In the genomic region with DNA sequence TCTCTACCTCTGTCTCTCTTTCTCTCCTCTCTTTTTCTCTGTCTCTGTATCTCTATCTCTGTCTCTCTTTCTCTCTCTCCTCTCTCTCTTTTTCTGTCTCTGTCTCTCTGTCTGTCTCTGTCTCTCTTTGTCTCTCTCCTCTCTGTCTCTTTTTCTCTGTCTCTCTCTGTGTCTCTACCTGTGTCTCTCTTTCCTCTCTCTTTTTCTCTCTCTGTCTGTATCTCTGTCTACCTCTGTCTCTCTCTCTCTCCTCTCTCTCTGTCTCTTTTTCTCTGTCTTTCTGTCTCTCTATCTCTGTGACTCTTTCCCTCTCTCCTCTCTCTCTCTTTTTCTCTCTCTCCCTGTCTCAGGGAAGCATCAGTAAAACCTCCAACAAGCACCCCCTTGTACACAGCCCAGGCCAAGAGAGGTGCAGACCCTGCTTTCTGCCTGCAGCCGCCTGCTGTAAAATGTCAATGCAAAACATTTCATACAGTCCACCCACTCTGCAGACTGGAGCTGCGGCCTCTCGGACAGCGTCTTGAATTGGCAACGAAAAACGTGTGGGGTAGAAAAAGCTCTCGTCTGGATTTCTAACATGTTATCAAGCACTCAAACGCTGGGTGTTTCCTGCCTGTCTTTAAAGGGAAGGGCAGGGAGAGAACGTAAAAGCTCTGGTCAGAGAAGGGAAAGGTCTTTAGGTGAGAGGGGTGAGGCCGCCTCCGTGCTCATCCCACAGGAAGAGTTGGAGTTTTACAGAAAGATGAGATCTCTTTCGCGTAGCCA, we compare ENCODE assay signal across 18 cellular contexts. TPM values are rescaled to one million over a fixed set of nuclear protein-coding genes. Genes with fewer than 3 reads are reported as not detected.
DNase-seq lines count a peak whose midpoint lies in the region; ATAC-seq and TF ChIP-seq lines count a peak whose summit lies in the region.
"Had no signal": no experiment of that assay in that cellular context is flagged by ENCODE, and none has a peak within 500 bp of the region (broad histone marks: within the 10 kb centered on the region; RNA-seq: fewer than 3 reads in every experiment).

No MANE protein-coding gene starts in this region.

- peaks cover 44% of the 10 kb centered on the region for H3K27me3 Mint-ChIP-seq in endothelial cell (ENCODE audit: unreplicated experiment)

- peaks cover 57% of the 10 kb centered on the region for H3K9me3 Mint-ChIP-seq in endothelial cell (ENCODE audit: unreplicated experiment)
- H3K9me3 Mint-ChIP-seq: CD4-positive, alpha-beta T cell had no signal

- H3K9me3 ChIP-seq in spleen = no peaks in the 10 kb centered on the region

- peaks cover 49% of the 10 kb centered on the region for H3K36me3 Mint-ChIP-seq in endothelial cell (ENCODE audit: low read depth, unreplicated experiment)

- intact Hi-C loops in spleen (cut with DNase I; ENCODE audit: low total_unique reads) = no loop called here

- no peak overlapping the region for H3K27ac ChIP-seq in spleen
- H3K27ac ChIP-seq: coronary artery had no signal

- no peaks in the 10 kb centered on the region for H3K36me3 ChIP-seq in spleen

- TF ChIP-seq CTCF in endothelial cell (IDR thresholded peaks at IDR 0.05; ENCODE audit: unreplicated experiment) (no peak), spleen (IDR thresholded peaks at IDR 0.05 in 8 of 11, conservative IDR thresholded peaks at IDR 0.05 in 3 of 11) (no peak)

- 3 to 8% (median 4%) methylated on average over 13 of the region's 13 CpGs for WGBS in spleen, 5 donors

- peak; percentile 69 for DNase-seq in EL
- peak; percentile 1 for DNase-seq in NAMALWA (ENCODE audit: low spot score)
- no peak for DNase-seq in endothelial cell (ENCODE audit: low spot score)
- peak; percentile 36 for DNase-seq in spleen
- no peak for DNase-seq in A172 (ENCODE audit: low spot score)
- no peak for DNase-seq in NCI-H345 treated with DMSO at 0.1 percent for 48 hours (lab: John Stamatoyannopoulos, UW; ENCODE audit: unreplicated experiment)
- DNase-seq: activated gamma-delta T cell; CD4-positive, alpha-beta T cell; NCI-H146; NCI-H446 treated with DMSO at 0.1 percent for 48 hours; SW 1271 had no signal

- no peak overlapping the region for H3K4me3 ChIP-seq in spleen
- H3K4me3 ChIP-seq: coronary artery, lung had no signal

- H3K27ac Mint-ChIP-seq in endothelial cell (ENCODE audit: unreplicated experiment) = peak overlapping the region; percentile 65
- H3K27ac Mint-ChIP-seq: CD4-positive, alpha-beta T cell; natural killer cell treated with Interleukin-12 subunit alpha and Interleukin-12 subunit beta and Interleukin-15 and Interleukin-18, amount 100 ng/mL, for 72 hours had no signal

- no peaks in the 10 kb centered on the region for H3K4me1 Mint-ChIP-seq in endothelial cell (ENCODE audit: unreplicated experiment)

- peak overlapping the region; percentile 57 for H3K4me3 Mint-ChIP-seq in endothelial cell (ENCODE audit: unreplicated experiment)
- H3K4me3 Mint-ChIP-seq: CD4-positive, alpha-beta T cell; natural killer cell treated with Interleukin-12 subunit alpha and Interleukin-12 subunit beta and Interleukin-15 and Interleukin-18, amount 100 ng/mL, for 72 hours had no signal

- peaks cover 0 to 22% (median 7%) of the 10 kb centered on the region in 6 donors for H3K4me1 ChIP-seq in spleen

- peaks cover 0 to 75% (median 39%) of the 10 kb centered on the region in 7 donors for H3K27me3 ChIP-seq in spleen (replicated peaks in 1 of 7)

- ATAC-seq in HG03378 (IDR thresholded peaks at IDR 0.05; ENCODE audit: unreplicated experiment) = no peak
- ATAC-seq: natural killer cell treated with Interleukin-12 subunit alpha and Interleukin-12 subunit beta and Interleukin-15 and Interleukin-18, amount 100 ng/mL, for 72 hours had no signal

- no peak for TF ChIP-seq POLR2A in spleen (IDR thresholded peaks at IDR 0.05)

RNA-seq across cellular contexts. Expression of gene SHOX, which starts 3.7 kb away (rescaled TPM):
- not detected for total RNA-seq in endothelial cell (ENCODE audit: unreplicated experiment)
- not detected for total RNA-seq in spleen
- polyA plus RNA-seq in spleen = not detected
- not detected in 2 replicates for total RNA-seq in A172 (2014; rRNA removed; shearing (Covaris generic))
- total RNA-seq: aorta; CD4-positive, alpha-beta T cell; epithelial cell of proximal tubule; LHCN-M2; lung; natural killer cell treated with Interleukin-12 subunit alpha and Interleukin-12 subunit beta and Interleukin-15 and Interleukin-18, amount 100 ng/mL, for 72 hours had no signal
- polyA plus RNA-seq: lung had no signal

Comparison
In these comparisons a context has a peak if more than half of its experiments do, and no peak if none do; other contexts are left out.
1. DNase-seq: peak in EL (single experiment), NAMALWA (single experiment) and spleen (single experiment); none in endothelial cell (single experiment), A172 (single experiment) and NCI-H345 treated with DMSO at 0.1 percent for 48 hours (single experiment).